1 cellular context compared by ENCODE assay signal in the genomic region with DNA sequence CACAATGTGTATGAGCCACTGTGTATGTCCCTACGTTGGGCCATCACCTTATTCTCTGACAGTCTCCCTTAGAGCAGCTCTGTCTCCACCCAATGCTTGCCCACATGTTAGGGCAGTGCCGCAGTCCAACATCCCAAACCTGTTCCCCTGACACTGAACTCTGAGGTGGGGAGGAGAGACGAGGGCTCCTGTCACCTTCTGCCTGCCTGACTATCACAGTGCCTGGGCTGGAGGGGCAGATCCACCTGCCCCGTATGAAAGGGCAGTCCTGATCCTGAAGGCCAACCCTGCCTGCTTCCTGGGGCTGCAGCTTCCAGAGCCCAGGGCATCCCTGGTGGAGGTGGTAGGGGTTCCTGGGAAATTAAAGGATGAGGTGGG.
TF ChIP-seq lines count a peak whose summit lies in the region.

No MANE protein-coding gene starts in this region.

TF ChIP-seq in H1, 55 proteins besides CTCF, POLR2A, EP300 and RAD21:
- TF ChIP-seq JUN (IDR thresholded peaks at IDR 0.05; ENCODE audit: low read depth, low read length) (no peak), KDM5A (IDR thresholded peaks at IDR 0.05; ENCODE audit: low read length) (no peak), TAF1 (IDR thresholded peaks at IDR 0.05; ENCODE audit: low read depth, low read length) (no peak), CEBPB (IDR thresholded peaks at IDR 0.05; ENCODE audit: low read depth, low read length) (no peak), PHF8 (conservative IDR thresholded peaks at IDR 0.05; ENCODE audit: low read depth, low read length) (no peak), NANOG (IDR thresholded peaks at IDR 0.05; ENCODE audit: insufficient read depth, low read depth, low read length, poor library complexity, severe bottlenecking) (no peak), SP1 (IDR thresholded peaks at IDR 0.05; ENCODE audit: low read depth, low read length) (no peak), CTBP2 (IDR thresholded peaks at IDR 0.05; ENCODE audit: borderline replicate concordance, insufficient read depth, insufficient read length, low read length) (no peak), BACH1 (IDR thresholded peaks at IDR 0.05; ENCODE audit: low read length) (no peak), TEAD4 (IDR thresholded peaks at IDR 0.05; ENCODE audit: low read depth, low read length) (no peak)
- TF ChIP-seq, protein P1, sequence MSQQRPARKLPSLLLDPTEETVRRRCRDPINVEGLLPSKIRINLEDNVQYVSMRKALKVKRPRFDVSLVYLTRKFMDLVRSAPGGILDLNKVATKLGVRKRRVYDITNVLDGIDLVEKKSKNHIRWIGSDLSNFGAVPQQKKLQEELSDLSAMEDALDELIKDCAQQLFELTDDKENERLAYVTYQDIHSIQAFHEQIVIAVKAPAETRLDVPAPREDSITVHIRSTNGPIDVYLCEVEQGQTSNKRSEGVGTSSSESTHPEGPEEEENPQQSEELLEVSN (IDR thresholded peaks at IDR 0.05): no peak
